ENCODE assay signal across 1 cellular context in the genomic region with DNA sequence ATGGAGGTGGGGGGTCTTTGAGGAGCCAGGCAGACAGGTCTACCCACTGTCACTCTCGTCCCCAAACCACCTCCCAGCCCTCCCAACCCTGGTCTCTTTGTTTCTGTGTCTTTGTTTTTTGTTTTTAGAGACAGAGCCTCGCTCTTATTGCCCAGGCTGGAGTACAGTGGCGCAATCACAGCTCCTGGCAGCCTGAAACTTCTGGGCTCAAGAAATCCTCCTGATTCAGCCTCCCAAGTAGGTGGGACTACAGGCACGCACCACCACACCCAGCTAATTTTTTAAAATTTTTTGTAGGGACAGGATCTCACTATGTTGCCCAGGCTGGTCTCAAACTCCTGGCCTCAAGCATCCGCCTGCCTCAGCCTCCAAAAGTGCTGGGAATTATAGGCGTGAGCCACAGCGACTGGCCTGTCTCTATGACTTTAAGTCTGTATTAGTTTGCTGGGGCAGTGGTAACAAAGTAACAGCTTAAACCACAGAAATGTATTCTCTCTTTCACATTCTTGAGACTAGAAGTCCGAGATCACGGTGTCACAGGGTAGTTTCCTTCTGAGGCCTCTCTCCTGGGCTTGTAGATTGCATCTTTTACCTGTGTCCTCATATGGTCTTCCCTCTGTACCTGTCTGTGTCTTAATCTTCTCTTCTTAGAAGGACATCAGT.
TF ChIP-seq lines count a peak whose summit lies in the region.

No MANE protein-coding gene starts in this region.

TF ChIP-seq in WTC11, 78 proteins besides CTCF, POLR2A, EP300 and RAD21 (continued from another document):
- TF ChIP-seq, protein P1, sequence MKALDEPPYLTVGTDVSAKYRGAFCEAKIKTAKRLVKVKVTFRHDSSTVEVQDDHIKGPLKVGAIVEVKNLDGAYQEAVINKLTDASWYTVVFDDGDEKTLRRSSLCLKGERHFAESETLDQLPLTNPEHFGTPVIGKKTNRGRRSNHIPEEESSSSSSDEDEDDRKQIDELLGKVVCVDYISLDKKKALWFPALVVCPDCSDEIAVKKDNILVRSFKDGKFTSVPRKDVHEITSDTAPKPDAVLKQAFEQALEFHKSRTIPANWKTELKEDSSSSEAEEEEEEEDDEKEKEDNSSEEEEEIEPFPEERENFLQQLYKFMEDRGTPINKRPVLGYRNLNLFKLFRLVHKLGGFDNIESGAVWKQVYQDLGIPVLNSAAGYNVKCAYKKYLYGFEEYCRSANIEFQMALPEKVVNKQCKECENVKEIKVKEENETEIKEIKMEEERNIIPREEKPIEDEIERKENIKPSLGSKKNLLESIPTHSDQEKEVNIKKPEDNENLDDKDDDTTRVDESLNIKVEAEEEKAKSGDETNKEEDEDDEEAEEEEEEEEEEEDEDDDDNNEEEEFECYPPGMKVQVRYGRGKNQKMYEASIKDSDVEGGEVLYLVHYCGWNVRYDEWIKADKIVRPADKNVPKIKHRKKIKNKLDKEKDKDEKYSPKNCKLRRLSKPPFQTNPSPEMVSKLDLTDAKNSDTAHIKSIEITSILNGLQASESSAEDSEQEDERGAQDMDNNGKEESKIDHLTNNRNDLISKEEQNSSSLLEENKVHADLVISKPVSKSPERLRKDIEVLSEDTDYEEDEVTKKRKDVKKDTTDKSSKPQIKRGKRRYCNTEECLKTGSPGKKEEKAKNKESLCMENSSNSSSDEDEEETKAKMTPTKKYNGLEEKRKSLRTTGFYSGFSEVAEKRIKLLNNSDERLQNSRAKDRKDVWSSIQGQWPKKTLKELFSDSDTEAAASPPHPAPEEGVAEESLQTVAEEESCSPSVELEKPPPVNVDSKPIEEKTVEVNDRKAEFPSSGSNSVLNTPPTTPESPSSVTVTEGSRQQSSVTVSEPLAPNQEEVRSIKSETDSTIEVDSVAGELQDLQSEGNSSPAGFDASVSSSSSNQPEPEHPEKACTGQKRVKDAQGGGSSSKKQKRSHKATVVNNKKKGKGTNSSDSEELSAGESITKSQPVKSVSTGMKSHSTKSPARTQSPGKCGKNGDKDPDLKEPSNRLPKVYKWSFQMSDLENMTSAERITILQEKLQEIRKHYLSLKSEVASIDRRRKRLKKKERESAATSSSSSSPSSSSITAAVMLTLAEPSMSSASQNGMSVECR (CRISPR knock-in tag; IDR thresholded peaks at IDR 0.05; ENCODE audit: borderline replicate concordance): no peak
- TF ChIP-seq ETV6 (CRISPR knock-in tag; IDR thresholded peaks at IDR 0.05): no peak
- TF ChIP-seq, protein P2, sequence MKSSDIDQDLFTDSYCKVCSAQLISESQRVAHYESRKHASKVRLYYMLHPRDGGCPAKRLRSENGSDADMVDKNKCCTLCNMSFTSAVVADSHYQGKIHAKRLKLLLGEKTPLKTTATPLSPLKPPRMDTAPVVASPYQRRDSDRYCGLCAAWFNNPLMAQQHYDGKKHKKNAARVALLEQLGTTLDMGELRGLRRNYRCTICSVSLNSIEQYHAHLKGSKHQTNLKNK (CRISPR knock-in tag; IDR thresholded peaks at IDR 0.05): no peak
- TF ChIP-seq, protein P3, sequence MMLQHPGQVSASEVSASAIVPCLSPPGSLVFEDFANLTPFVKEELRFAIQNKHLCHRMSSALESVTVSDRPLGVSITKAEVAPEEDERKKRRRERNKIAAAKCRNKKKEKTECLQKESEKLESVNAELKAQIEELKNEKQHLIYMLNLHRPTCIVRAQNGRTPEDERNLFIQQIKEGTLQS (CRISPR knock-in tag; conservative IDR thresholded peaks at IDR 0.05): no peak
- TF ChIP-seq, protein P4, sequence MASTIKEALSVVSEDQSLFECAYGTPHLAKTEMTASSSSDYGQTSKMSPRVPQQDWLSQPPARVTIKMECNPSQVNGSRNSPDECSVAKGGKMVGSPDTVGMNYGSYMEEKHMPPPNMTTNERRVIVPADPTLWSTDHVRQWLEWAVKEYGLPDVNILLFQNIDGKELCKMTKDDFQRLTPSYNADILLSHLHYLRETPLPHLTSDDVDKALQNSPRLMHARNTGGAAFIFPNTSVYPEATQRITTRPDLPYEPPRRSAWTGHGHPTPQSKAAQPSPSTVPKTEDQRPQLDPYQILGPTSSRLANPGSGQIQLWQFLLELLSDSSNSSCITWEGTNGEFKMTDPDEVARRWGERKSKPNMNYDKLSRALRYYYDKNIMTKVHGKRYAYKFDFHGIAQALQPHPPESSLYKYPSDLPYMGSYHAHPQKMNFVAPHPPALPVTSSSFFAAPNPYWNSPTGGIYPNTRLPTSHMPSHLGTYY (CRISPR knock-in tag; IDR thresholded peaks at IDR 0.05): no peak
- no peak for TF ChIP-seq FOXP1 (CRISPR knock-in tag; IDR thresholded peaks at IDR 0.05; ENCODE audit: borderline replicate concordance)
- TF ChIP-seq ZNF317 (CRISPR knock-in tag; IDR thresholded peaks at IDR 0.05; ENCODE audit: borderline replicate concordance, low read depth): no peak
- TF ChIP-seq NR2C2 (CRISPR knock-in tag; IDR thresholded peaks at IDR 0.05): no peak
- TF ChIP-seq, protein P5, sequence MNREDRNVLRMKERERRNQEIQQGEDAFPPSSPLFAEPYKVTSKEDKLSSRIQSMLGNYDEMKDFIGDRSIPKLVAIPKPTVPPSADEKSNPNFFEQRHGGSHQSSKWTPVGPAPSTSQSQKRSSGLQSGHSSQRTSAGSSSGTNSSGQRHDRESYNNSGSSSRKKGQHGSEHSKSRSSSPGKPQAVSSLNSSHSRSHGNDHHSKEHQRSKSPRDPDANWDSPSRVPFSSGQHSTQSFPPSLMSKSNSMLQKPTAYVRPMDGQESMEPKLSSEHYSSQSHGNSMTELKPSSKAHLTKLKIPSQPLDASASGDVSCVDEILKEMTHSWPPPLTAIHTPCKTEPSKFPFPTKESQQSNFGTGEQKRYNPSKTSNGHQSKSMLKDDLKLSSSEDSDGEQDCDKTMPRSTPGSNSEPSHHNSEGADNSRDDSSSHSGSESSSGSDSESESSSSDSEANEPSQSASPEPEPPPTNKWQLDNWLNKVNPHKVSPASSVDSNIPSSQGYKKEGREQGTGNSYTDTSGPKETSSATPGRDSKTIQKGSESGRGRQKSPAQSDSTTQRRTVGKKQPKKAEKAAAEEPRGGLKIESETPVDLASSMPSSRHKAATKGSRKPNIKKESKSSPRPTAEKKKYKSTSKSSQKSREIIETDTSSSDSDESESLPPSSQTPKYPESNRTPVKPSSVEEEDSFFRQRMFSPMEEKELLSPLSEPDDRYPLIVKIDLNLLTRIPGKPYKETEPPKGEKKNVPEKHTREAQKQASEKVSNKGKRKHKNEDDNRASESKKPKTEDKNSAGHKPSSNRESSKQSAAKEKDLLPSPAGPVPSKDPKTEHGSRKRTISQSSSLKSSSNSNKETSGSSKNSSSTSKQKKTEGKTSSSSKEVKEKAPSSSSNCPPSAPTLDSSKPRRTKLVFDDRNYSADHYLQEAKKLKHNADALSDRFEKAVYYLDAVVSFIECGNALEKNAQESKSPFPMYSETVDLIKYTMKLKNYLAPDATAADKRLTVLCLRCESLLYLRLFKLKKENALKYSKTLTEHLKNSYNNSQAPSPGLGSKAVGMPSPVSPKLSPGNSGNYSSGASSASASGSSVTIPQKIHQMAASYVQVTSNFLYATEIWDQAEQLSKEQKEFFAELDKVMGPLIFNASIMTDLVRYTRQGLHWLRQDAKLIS (CRISPR knock-in tag; IDR thresholded peaks at IDR 0.05; ENCODE audit: borderline replicate concordance): no peak
